In genomic region chr19:17242431-17243208, GRCh38 we compare ENCODE assay signal across 12 cellular contexts. TPM values are rescaled to one million over a fixed set of nuclear protein-coding genes. Genes with fewer than 3 reads are reported as not detected.
DNase-seq lines count a peak whose midpoint lies in the region; ATAC-seq, FAIRE-seq and TF ChIP-seq lines count a peak whose summit lies in the region.
"Had no signal": no experiment of that assay in that cellular context is flagged by ENCODE, and none has a peak within 500 bp of the region (broad histone marks: within the 10 kb centered on the region; RNA-seq: fewer than 3 reads in every experiment).

No MANE protein-coding gene starts in this region.

- H3K9me3 Mint-ChIP-seq in T-cell: no peaks in the 10 kb centered on the region

- H3K27ac Mint-ChIP-seq in T-cell: peak overlapping the region; percentile 50 to 77

- no peaks in the 10 kb centered on the region for H3K27me3 ChIP-seq in DOHH2 (ENCODE audit: control insufficient read depth, low read length)
- no peaks in the 10 kb centered on the region for H3K27me3 ChIP-seq in gastrocnemius medialis

- TF ChIP-seq CTCF in DOHH2 (IDR thresholded peaks at IDR 0.05; ENCODE audit: low read depth, low read length, poor library complexity, severe bottlenecking): peak; percentile 9
- no peak for TF ChIP-seq CTCF in foreskin fibroblast (IDR thresholded peaks at IDR 0.05; ENCODE audit: low read depth, low read length)
- no peak for TF ChIP-seq CTCF in gastrocnemius medialis (IDR thresholded peaks at IDR 0.05 in 4 of 5, conservative IDR thresholded peaks at IDR 0.05 in 1 of 5)

- intact Hi-C loops in gastrocnemius medialis (cut with DNase I; ENCODE audit: low total_unique reads): no loop called here

- POLR2A ChIA-PET in T-cell (lab: Charles Lee): no interaction called here

- H3K9me3 ChIP-seq in DOHH2 (ENCODE audit: control insufficient read depth, insufficient read depth, low read length): no peaks in the 10 kb centered on the region
- H3K9me3 ChIP-seq in gastrocnemius medialis: no peaks in the 10 kb centered on the region

- H3F3A ChIP-seq in DOHH2 (ENCODE audit: control insufficient read depth, insufficient read depth): peaks cover 18% of the 10 kb centered on the region

- H4K20me1 ChIP-seq in DOHH2 (ENCODE audit: control insufficient read depth, insufficient read depth, low read depth, low read length): peaks cover 14% of the 10 kb centered on the region

- in situ Hi-C loops in gastrocnemius medialis (cut with MboI; ENCODE audit: low sequenced_read_pairs in 4 of 4): no loop called here

- FAIRE-seq in H54 (lab: Jason Lieb, UNC): no peak
- FAIRE-seq: endometrium had no signal

- H3K4me3 ChIP-seq in DOHH2 (ENCODE audit: low read length) (peak overlapping the region; percentile 88), foreskin fibroblast (ENCODE audit: low read depth in 1 of 2, low read length in 2 of 2) (peak overlapping the region; percentile 13 to 88), gastrocnemius medialis (peak overlapping the region in 1 of 4 donors; percentile 63)

- ATAC-seq in T-cell (replicated peaks in 1 of 4): no peak
- ATAC-seq in gastrocnemius medialis: no peak

- CTCF ChIA-PET in T-cell (lab: Charles Lee): no interaction called here

- peak overlapping the region; percentile 89 for H3K4me2 ChIP-seq in DOHH2 (ENCODE audit: low read length)

- H3K27me3 Mint-ChIP-seq in T-cell: peaks cover 5 to 6% of the 10 kb centered on the region in 2 donors

- H3K9me2 ChIP-seq in DOHH2 (replicated peaks; ENCODE audit: control insufficient read depth, low read length): no peaks in the 10 kb centered on the region

- H3K36me3 ChIP-seq in DOHH2 (ENCODE audit: control insufficient read depth, low read length) (peaks cover 33% of the 10 kb centered on the region), gastrocnemius medialis (peaks cover 0 to 10% of the 10 kb centered on the region in 2 donors)

- TF ChIP-seq POLR2A in gastrocnemius medialis (IDR thresholded peaks at IDR 0.05) (no peak), H54 (IDR thresholded peaks at IDR 0.05; ENCODE audit: low read depth, low read length) (no peak)

- H3K79me2 ChIP-seq in DOHH2 (ENCODE audit: control insufficient read depth, low read length): peaks cover 52% of the 10 kb centered on the region

- peaks cover 0 to 17% (median 6%) of the 10 kb centered on the region in 3 donors for H3K4me1 Mint-ChIP-seq in T-cell

- H3K4me3 Mint-ChIP-seq in T-cell: peak overlapping the region in 1 of 3 donors; percentile 11

- H3K4me1 ChIP-seq in DOHH2 (ENCODE audit: control insufficient read depth, low read length): peaks cover 35% of the 10 kb centered on the region
- peaks cover 28 to 39% of the 10 kb centered on the region in 2 donors for H3K4me1 ChIP-seq in gastrocnemius medialis

- H3K27ac ChIP-seq in DOHH2 (ENCODE audit: low read depth, low read length) (0 out of 2 replicates have a peak overlapping the region, but pooled peaks have one; percentile 53), gastrocnemius medialis (peak overlapping the region; percentile 85 to 91 (median 90))
- H3K27ac ChIP-seq: SK-N-MC had no signal

- no peaks in the 10 kb centered on the region for H3K36me3 Mint-ChIP-seq in T-cell

- DNase-seq in T-cell (no peak), foreskin fibroblast (no peak), gastrocnemius medialis (no peak), NCI-H69 (lab: John Stamatoyannopoulos, UW) (no peak), T-helper 9 cell (no peak), H54 (ENCODE audit: insufficient read length, low spot score) (no peak), NCI-H524 treated with DMSO at 0.1 percent for 48 hours (lab: John Stamatoyannopoulos, UW) (no peak)
- DNase-seq: GF-D8, NCI-H1436 had no signal

RNA-seq across cellular contexts. Expression of gene NR2F6, which starts 3.1 kb away (rescaled TPM):
- total RNA-seq in T-cell (1 to 10 TPM in 4 of 5 donors, under 1 TPM in 1; 0.55 to 6.4 (median 2.8) TPM), gastrocnemius medialis (10 to 100 TPM; 64.9 to 95.8 (median 72.0) TPM)

RNA-seq across cellular contexts. Expression of gene OCEL1, which starts 16.6 kb away (rescaled TPM):
- total RNA-seq in T-cell (10 to 100 TPM; 21.5 to 33.3 (median 23.0) TPM), gastrocnemius medialis (1 to 10 TPM; 3.3 to 5.8 (median 4.5) TPM)

RNA-seq across cellular contexts. Expression of gene USHBP1, which starts 21.9 kb away (rescaled TPM):
- total RNA-seq in T-cell (under 1 TPM in 4 of 5 donors, not detected in 1; 0.10 to 0.61 (median 0.38) TPM), gastrocnemius medialis (1 to 10 TPM; 2.6 to 7.1 (median 4.1) TPM)

RNA-seq across cellular contexts. Expression of gene BABAM1, which starts 24.6 kb away (rescaled TPM):
- 100 to 1,000 TPM in 3 of 5 donors, 10 to 100 TPM in 2; 76.7 to 130 (median 117) TPM for total RNA-seq in T-cell
- total RNA-seq in gastrocnemius medialis: 100 to 1,000 TPM in 2 of 4 donors, 10 to 100 TPM in 2; 86.3 to 120 (median 99.4) TPM

RNA-seq across cellular contexts. Expression of gene USE1, which starts 27.5 kb away (rescaled TPM):
- total RNA-seq in T-cell (10 to 100 TPM; 23.8 to 45.2 (median 38.6) TPM), gastrocnemius medialis (10 to 100 TPM; 14.1 to 39.9 (median 22.3) TPM)

Comparison
In these comparisons a context has a peak if more than half of its experiments do, and no peak if none do; other contexts are left out.
1. RNA of gene NR2F6, which starts 3.1 kb away (total RNA-seq): 64.9 to 95.8 TPM in gastrocnemius medialis; 0.55 to 6.4 TPM in T-cell; every median in the first group is over 4 times any median in the second.